8 cellular contexts compared by ENCODE assay signal in genomic region chr1:23558872-23559135, GRCh38. TPM values are rescaled to one million over a fixed set of nuclear protein-coding genes. Genes with fewer than 3 reads are reported as not detected.
DNase-seq lines count a peak whose midpoint lies in the region; ATAC-seq and TF ChIP-seq lines count a peak whose summit lies in the region.

No MANE protein-coding gene starts in this region.

- no peak for ATAC-seq in HG03460 (IDR thresholded peaks at IDR 0.05; ENCODE audit: unreplicated experiment)

- DNase-seq in activated naive CD4-positive, alpha-beta T cell treated with anti-CD3 and anti-CD28 coated beads for 36 hours: peak; percentile 58
- no peak for DNase-seq in activated naive CD4-positive, alpha-beta T cell treated with anti-CD3 and anti-CD28 coated beads, Interleukin-2, amount 50 U/mL, for 16 hours
- DNase-seq in adrenal gland: no peak
- DNase-seq in lower leg skin (ENCODE audit: low spot score in 2 of 2): no peak
- DNase-seq in type B pancreatic cell (ENCODE audit: extremely low spot score, unreplicated experiment): no peak
- DNase-seq in foreskin melanocyte: no peak
- no peak for DNase-seq in NCI-H2107 treated with DMSO at 0.1 percent for 48 hours (lab: John Stamatoyannopoulos, UW; ENCODE audit: unreplicated experiment)

- peak overlapping the region; percentile 82 for H3K4me3 Mint-ChIP-seq in activated naive CD4-positive, alpha-beta T cell treated with anti-CD3 and anti-CD28 coated beads for 36 hours
- H3K4me3 Mint-ChIP-seq in type B pancreatic cell: peak overlapping the region; percentile 94

- H3K4me3 ChIP-seq in adrenal gland: peak overlapping the region in 3 of 4 donors; percentile 50 to 65 (median 64)
- H3K4me3 ChIP-seq in lower leg skin (ENCODE audit: low read depth, poor library complexity, severe bottlenecking): peak overlapping the region; percentile 77

- H3K9me3 ChIP-seq in adrenal gland (replicated peaks in 1 of 3): no peaks in the 10 kb centered on the region

- H3K4me1 ChIP-seq in adrenal gland (replicated peaks in 1 of 2): peaks cover 19 to 55% of the 10 kb centered on the region in 2 donors

- H3K9me3 Mint-ChIP-seq in activated naive CD4-positive, alpha-beta T cell treated with anti-CD3 and anti-CD28 coated beads for 36 hours: no peaks in the 10 kb centered on the region
- H3K9me3 Mint-ChIP-seq in type B pancreatic cell: no peaks in the 10 kb centered on the region

- no peaks in the 10 kb centered on the region for H3K36me3 ChIP-seq in adrenal gland (replicated peaks in 1 of 2)

- intact Hi-C loops in activated naive CD4-positive, alpha-beta T cell treated with anti-CD3 and anti-CD28 coated beads for 36 hours (cut with micrococcal nuclease): loop anchor here (1.0 to 10.0 kb wide), 7 partner anchors 18 to 1086 kb away; partner anchors contain the start of genes PNRC2 and SRRM1
- intact Hi-C loops in adrenal gland (cut with DNase I): no loop called here
- intact Hi-C loops in lower leg skin (cut with DNase I; ENCODE audit: low total_unique reads): loop anchor here (5.0 kb wide), 1 partner anchor 33 kb away; no protein-coding TSS in a partner anchor

- H3K4me1 Mint-ChIP-seq in activated naive CD4-positive, alpha-beta T cell treated with anti-CD3 and anti-CD28 coated beads for 36 hours (ENCODE audit: low read depth): peaks cover 67% of the 10 kb centered on the region
- peaks cover 53% of the 10 kb centered on the region for H3K4me1 Mint-ChIP-seq in type B pancreatic cell (ENCODE audit: unreplicated experiment)

- peak overlapping the region; percentile 61 to 91 (median 76) for H3K27ac ChIP-seq in adrenal gland

- H3K27ac Mint-ChIP-seq in activated naive CD4-positive, alpha-beta T cell treated with anti-CD3 and anti-CD28 coated beads for 36 hours: peak overlapping the region; percentile 84
- H3K27ac Mint-ChIP-seq in type B pancreatic cell: peak overlapping the region; percentile 99

- H3K27me3 Mint-ChIP-seq in activated naive CD4-positive, alpha-beta T cell treated with anti-CD3 and anti-CD28 coated beads for 36 hours (ENCODE audit: low read depth): peaks cover 3% of the 10 kb centered on the region
- peaks cover 8% of the 10 kb centered on the region for H3K27me3 Mint-ChIP-seq in type B pancreatic cell

- TF ChIP-seq CTCF in adrenal gland (IDR thresholded peaks at IDR 0.05) (no peak), lower leg skin (IDR thresholded peaks at IDR 0.05) (no peak), type B pancreatic cell (conservative IDR thresholded peaks at IDR 0.05) (no peak)

- no peaks in the 10 kb centered on the region for H3K27me3 ChIP-seq in adrenal gland

- no peak for TF ChIP-seq POLR2A in adrenal gland (IDR thresholded peaks at IDR 0.05)
- TF ChIP-seq POLR2A in lower leg skin (IDR thresholded peaks at IDR 0.05): no peak

- CTCF ChIA-PET in activated naive CD4-positive, alpha-beta T cell treated with anti-CD3 and anti-CD28 coated beads for 36 hours (lab: Charles Lee): interaction anchor here (0.6 to 3.2 kb wide), 14 partner anchors 11 to 133 kb away, joined by 3 to 25 read pairs (median 5); partner anchors contain the start of gene RPL11

- H3K36me3 Mint-ChIP-seq in activated naive CD4-positive, alpha-beta T cell treated with anti-CD3 and anti-CD28 coated beads for 36 hours (ENCODE audit: low read depth): peaks cover 18% of the 10 kb centered on the region
- peaks cover 15% of the 10 kb centered on the region for H3K36me3 Mint-ChIP-seq in type B pancreatic cell

- 0 to 20% (median 5%) methylated on average over 2 to 14 of the region's 14 CpGs for WGBS in adrenal gland, 4 donors
- WGBS in lower leg skin, 2 donors: 1 to 3% methylated on average over 12 to 14 of the region's 14 CpGs

RNA-seq across cellular contexts. Expression of gene ID3, which starts 0.5 kb away (rescaled TPM):
- 10 to 100 TPM; 69.5 to 74.6 TPM for total RNA-seq in activated naive CD4-positive, alpha-beta T cell treated with anti-CD3 and anti-CD28 coated beads for 36 hours
- 100 to 1,000 TPM in 5 of 8 donors, 10 to 100 TPM in 3; 55.3 to 213 (median 118) TPM for total RNA-seq in adrenal gland
- polyA plus RNA-seq in adrenal gland: 100 to 1,000 TPM in 2 of 3 donors, 10 to 100 TPM in 1; 28.8 to 133 (median 114) TPM
- total RNA-seq in lower leg skin: 100 to 1,000 TPM in 3 of 4 donors, 10 to 100 TPM in 1; 81.2 to 209 (median 122) TPM
- total RNA-seq in type B pancreatic cell (ENCODE audit: low replicate concordance): 240 and 495 TPM in 2 replicates

RNA-seq across cellular contexts. Expression of gene E2F2, which starts 27.8 kb away (rescaled TPM):
- 10 to 100 TPM; 31.3 to 33.8 TPM for total RNA-seq in activated naive CD4-positive, alpha-beta T cell treated with anti-CD3 and anti-CD28 coated beads for 36 hours
- total RNA-seq in adrenal gland (under 1 TPM in 7 of 8 donors, not detected in 1; 0.12 to 0.88 (median 0.45) TPM), lower leg skin (10 to 100 TPM in 2 of 4 donors, 1 to 10 TPM in 2; 6.0 to 12.1 (median 9.0) TPM), type B pancreatic cell (ENCODE audit: low replicate concordance) (8.4 and 9.4 TPM in 2 replicates)
- under 1 TPM; 0.07 to 0.35 (median 0.16) TPM for polyA plus RNA-seq in adrenal gland

Comparison
In these comparisons a context has a peak if more than half of its experiments do, and no peak if none do; other contexts are left out.
1. intact Hi-C loops: an anchor here in activated naive CD4-positive, alpha-beta T cell treated with anti-CD3 and anti-CD28 coated beads for 36 hours (1.0 to 10.0 kb wide) and lower leg skin (5.0 kb wide); none called in adrenal gland.